In genomic region chr13:42283574-42283973, GRCh38 we compare ENCODE assay signal across 15 cellular contexts. TPM values are rescaled to one million over a fixed set of nuclear protein-coding genes. Genes with fewer than 3 reads are reported as not detected.
DNase-seq lines count a peak whose midpoint lies in the region; ATAC-seq and TF ChIP-seq lines count a peak whose summit lies in the region.
"Had no signal": no experiment of that assay in that cellular context is flagged by ENCODE, and none has a peak within 500 bp of the region (broad histone marks: within the 10 kb centered on the region; RNA-seq: fewer than 3 reads in every experiment).

No MANE protein-coding gene starts in this region.

- H2BK15ac ChIP-seq in IMR-90 (ENCODE audit: low read depth, low read length), result no peak overlapping the region
- no peak overlapping the region for H2BK15ac ChIP-seq in mesendoderm (replicated peaks; ENCODE audit: low read depth)

- ATAC-seq in IMR-90 (ENCODE audit: low read depth), result no peak
- no peak for ATAC-seq in psoas muscle
- ATAC-seq: stimulated activated memory B cell treated with anti-CD40 and anti-IgM and Interleukin-4, amounts not matched to agents 10 μg/mL and 1 μg/mL and 100 μg/mL, for 72 hours had no signal

- no peak for TF ChIP-seq CTCF in IMR-90 (conservative IDR thresholded peaks at IDR 0.05; ENCODE audit: low read depth, low read length)
- no peak for TF ChIP-seq CTCF in psoas muscle (IDR thresholded peaks at IDR 0.05)

- H4K20me1 ChIP-seq in IMR-90 (ENCODE audit: insufficient read depth, low read length), result peaks cover 10% of the 10 kb centered on the region; the same call in 1 of the 2 replicates

- no peak overlapping the region for H2BK20ac ChIP-seq in IMR-90 (ENCODE audit: low read depth, low read length)

- H3K4me2 ChIP-seq in IMR-90 (ENCODE audit: low read depth, low read length), result no peak overlapping the region
- H3K4me2 ChIP-seq in mesendoderm (ENCODE audit: low read length), result no peak overlapping the region

- no peaks in the 10 kb centered on the region for H3K27me3 ChIP-seq in IMR-90 (ENCODE audit: control insufficient read depth, insufficient read depth, low read length)
- H3K27me3 ChIP-seq in mesendoderm (ENCODE audit: insufficient read depth, low read length, poor library complexity), result no peaks in the 10 kb centered on the region
- no peaks in the 10 kb centered on the region for H3K27me3 ChIP-seq in psoas muscle (ENCODE audit: insufficient read depth in 3 of 3, low read length in 2 of 3)
- H3K27me3 ChIP-seq: ascending aorta, neutrophil had no signal

- intact Hi-C loops in IMR-90 (cut with micrococcal nuclease) (no loop called here), psoas muscle (cut with DNase I) (no loop called here), head of caudate nucleus (cut with DNase I) (no loop called here)

- H3K23ac ChIP-seq in IMR-90 (ENCODE audit: low read depth, low read length), result peak overlapping the region; percentile 20; the same call in 1 of the 2 replicates
- H3K23ac ChIP-seq in mesendoderm (ENCODE audit: low read length), result no peak overlapping the region

- H3K36me3 ChIP-seq in IMR-90 (ENCODE audit: control insufficient read depth, insufficient read depth, low read length), result peaks cover 4% of the 10 kb centered on the region
- no peaks in the 10 kb centered on the region for H3K36me3 ChIP-seq in mesendoderm (ENCODE audit: control insufficient read depth, insufficient read depth, low read length)
- peaks cover 0 to 21% of the 10 kb centered on the region in 2 donors for H3K36me3 ChIP-seq in psoas muscle (ENCODE audit: insufficient read depth in 1 of 2, low read depth in 1 of 2)

- H2AFZ ChIP-seq in IMR-90 (replicated peaks; ENCODE audit: low read length, poor library complexity), result no peak overlapping the region

- no TSS peak for BruUV-seq in IMR-90 (replicated peaks; lab: Mats Ljungman, UMichigan)

- CTCF ChIA-PET in IMR-90 (lab: Yijun Ruan, JAX), result no interaction called here

- no peak overlapping the region for H3K56ac ChIP-seq in IMR-90 (ENCODE audit: extremely low read depth, insufficient read depth, low read length)
- no peak overlapping the region for H3K56ac ChIP-seq in mesendoderm (ENCODE audit: low read length)

- TF ChIP-seq RAD21 in IMR-90 (IDR thresholded peaks at IDR 0.05; ENCODE audit: low read length), result no peak

- H3K9me3 ChIP-seq in IMR-90 (ENCODE audit: control insufficient read depth, insufficient read depth, low read length), result no peaks in the 10 kb centered on the region
- no peaks in the 10 kb centered on the region for H3K9me3 ChIP-seq in psoas muscle
- H3K9me3 ChIP-seq: ascending aorta, neutrophil had no signal

- H3K18ac ChIP-seq in IMR-90 (ENCODE audit: low read depth, low read length) (no peak overlapping the region), mesendoderm (ENCODE audit: low read length) (no peak overlapping the region)

- no peak overlapping the region for H4K5ac ChIP-seq in IMR-90 (ENCODE audit: low read depth, low read length)
- no peak overlapping the region for H4K5ac ChIP-seq in mesendoderm (ENCODE audit: low read length)

- H3K79me2 ChIP-seq in mesendoderm (ENCODE audit: control insufficient read depth, insufficient read depth, low read length), result peaks cover 6% of the 10 kb centered on the region

- no peak overlapping the region for H3K4ac ChIP-seq in IMR-90 (ENCODE audit: low read depth, low read length)
- no peak overlapping the region for H3K4ac ChIP-seq in mesendoderm (ENCODE audit: low read depth, low read length)

- H3K9ac ChIP-seq in IMR-90 (ENCODE audit: low read depth, low read length), result no peak overlapping the region
- H3K9ac ChIP-seq in mesendoderm (ENCODE audit: low read length), result no peak overlapping the region

- H2BK5ac ChIP-seq in IMR-90 (ENCODE audit: low read depth, low read length, poor library complexity, severe bottlenecking), result no peak overlapping the region
- no peak overlapping the region for H2BK5ac ChIP-seq in mesendoderm (ENCODE audit: low read length)

- no CpG with 5 or more reads among the region's 3 CpGs for WGBS in IMR-90 (ENCODE audit: extremely low coverage in 2 of 2, insufficient read length in 1 of 2), 2 experiments
- no CpG with 5 or more reads among the region's 3 CpGs for WGBS in mesendoderm (ENCODE audit: extremely low coverage, insufficient coverage, low lambda C conversion rate)
- 75 to 80% (median 77%) methylated on average over 3 of the region's 3 CpGs for WGBS in psoas muscle, 3 donors

- H2BK120ac ChIP-seq in IMR-90 (ENCODE audit: low read depth, low read length) (no peak overlapping the region), mesendoderm (ENCODE audit: low read depth, low read length) (no peak overlapping the region)

- H3K14ac ChIP-seq in IMR-90 (replicated peaks; ENCODE audit: low read depth, low read length), result no peak overlapping the region

- H3K9me1 ChIP-seq in IMR-90 (ENCODE audit: insufficient read depth, low read length), result no peaks in the 10 kb centered on the region; the same call in 1 of the 2 replicates

- no peak overlapping the region for H4K8ac ChIP-seq in IMR-90 (ENCODE audit: low read depth in 2 of 2, low read length in 2 of 2)
- no peak overlapping the region for H4K8ac ChIP-seq in mesendoderm (ENCODE audit: low read depth, low read length)

- dilution Hi-C loops in IMR-90 (cut with HindIII; ENCODE audit: low sequenced_read_pairs, unreplicated experiment), result no loop called here

- H3K4me1 ChIP-seq in IMR-90 (ENCODE audit: control insufficient read depth, insufficient read depth, low read length), result peaks cover 3% of the 10 kb centered on the region; the same call in 1 of the 2 replicates
- H3K4me1 ChIP-seq in mesendoderm (ENCODE audit: control insufficient read depth, low read depth, low read length), result peaks cover 3% of the 10 kb centered on the region
- H3K4me1 ChIP-seq in psoas muscle, result no peaks in the 10 kb centered on the region
- H3K4me1 ChIP-seq: ascending aorta had no signal

- DNase-seq in DMS153 treated with DMSO at 0.1 percent for 48 hours (lab: John Stamatoyannopoulos, UW; ENCODE audit: unreplicated experiment), result peak; percentile 59
- no peak for DNase-seq in IMR-90
- DNase-seq in NCI-H748 treated with DMSO at 0.1 percent for 48 hours (lab: John Stamatoyannopoulos, UW), result peak; percentile 69
- DNase-seq in mesendoderm, result peak; percentile 32
- DNase-seq in psoas muscle, result no peak
- no peak for DNase-seq in head of caudate nucleus
- DNase-seq in SW 1271 (lab: John Stamatoyannopoulos, UW), result no peak
- DNase-seq in CD1c-positive myeloid dendritic cell (ENCODE audit: extremely low spot score), result no peak
- DNase-seq: activated CD4-positive, alpha-beta T cell treated with anti-CD3 and anti-CD28 coated beads, Interleukin-2, amount 50 U/mL, for 48 hours; activated naive CD4-positive, alpha-beta T cell treated with anti-CD3 and anti-CD28 coated beads, Interleukin-2, amount 10 ng/mL, durations not matched to agents 7 days and 5 days; activated T-cell treated with anti-CD3 and anti-CD28 coated beads, Interleukin-2, amount 50 U/mL, for 24 hours; right cardiac atrium had no signal

- POLR2A ChIA-PET in IMR-90 (lab: Charles Lee; ENCODE audit: unreplicated experiment), result no interaction called here

- H4K91ac ChIP-seq in IMR-90 (ENCODE audit: insufficient read depth, low read depth, low read length), result no peak overlapping the region

- H2AK5ac ChIP-seq in IMR-90 (ENCODE audit: low read depth, low read length) (no peak overlapping the region), mesendoderm (ENCODE audit: low read length) (no peak overlapping the region)

- in situ Hi-C loops in IMR-90 (cut with MboI; ENCODE audit: low sequenced_read_pairs), result no loop called here

- H3K79me1 ChIP-seq in IMR-90 (ENCODE audit: low read depth in 1 of 2, low read length in 2 of 2) (peaks cover 21 to 30% of the 10 kb centered on the region in 2 experiments), mesendoderm (ENCODE audit: low read length) (peaks cover 4% of the 10 kb centered on the region)

- H3K27ac ChIP-seq in IMR-90 (ENCODE audit: insufficient read depth, low read length), result no peak overlapping the region
- H3K27ac ChIP-seq in mesendoderm (ENCODE audit: low read depth, low read length), result no peak overlapping the region
- no peak overlapping the region for H3K27ac ChIP-seq in psoas muscle
- H3K27ac ChIP-seq: ascending aorta, neutrophil had no signal

- H3K4me3 ChIP-seq in IMR-90 (ENCODE audit: insufficient read depth, low read depth, low read length), result no peak overlapping the region
- no peak overlapping the region for H3K4me3 ChIP-seq in mesendoderm (ENCODE audit: low read length)
- no peak overlapping the region for H3K4me3 ChIP-seq in psoas muscle
- H3K4me3 ChIP-seq: ascending aorta had no signal

- no peak overlapping the region for H2AK9ac ChIP-seq in IMR-90 (replicated peaks; ENCODE audit: low read depth, low read length, poor library complexity)

- TF ChIP-seq POLR2A in IMR-90 (IDR thresholded peaks at IDR 0.05; ENCODE audit: low read depth, low read length), result no peak

TF ChIP-seq in IMR-90, 13 proteins besides CTCF, POLR2A, EP300 and RAD21 (continues in another document):
- TF ChIP-seq RFX5 (IDR thresholded peaks at IDR 0.05; ENCODE audit: low read depth, low read length) (no peak), MAFK (IDR thresholded peaks at IDR 0.05; ENCODE audit: low read depth, low read length) (no peak), CEBPB (IDR thresholded peaks at IDR 0.05; ENCODE audit: low read depth, low read length) (no peak), SMC3 (IDR thresholded peaks at IDR 0.05; ENCODE audit: low read depth, low read length) (no peak), MAZ (IDR thresholded peaks at IDR 0.05; ENCODE audit: borderline replicate concordance, low read depth, low read length) (no peak), RCOR1 (IDR thresholded peaks at IDR 0.05; ENCODE audit: insufficient replicate concordance, low read length) (no peak), NFE2L2 (IDR thresholded peaks at IDR 0.05; ENCODE audit: low read depth, low read length) (no peak), BHLHE40 (IDR thresholded peaks at IDR 0.05; ENCODE audit: low read depth, low read length) (no peak)
- TF ChIP-seq, protein P1, sequence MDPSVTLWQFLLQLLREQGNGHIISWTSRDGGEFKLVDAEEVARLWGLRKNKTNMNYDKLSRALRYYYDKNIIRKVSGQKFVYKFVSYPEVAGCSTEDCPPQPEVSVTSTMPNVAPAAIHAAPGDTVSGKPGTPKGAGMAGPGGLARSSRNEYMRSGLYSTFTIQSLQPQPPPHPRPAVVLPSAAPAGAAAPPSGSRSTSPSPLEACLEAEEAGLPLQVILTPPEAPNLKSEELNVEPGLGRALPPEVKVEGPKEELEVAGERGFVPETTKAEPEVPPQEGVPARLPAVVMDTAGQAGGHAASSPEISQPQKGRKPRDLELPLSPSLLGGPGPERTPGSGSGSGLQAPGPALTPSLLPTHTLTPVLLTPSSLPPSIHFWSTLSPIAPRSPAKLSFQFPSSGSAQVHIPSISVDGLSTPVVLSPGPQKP (IDR thresholded peaks at IDR 0.05; ENCODE audit: borderline replicate concordance, low read depth, low read length), result no peak

RNA-seq across cellular contexts. Expression of gene AKAP11, which starts 11.6 kb away (rescaled TPM):
- 19.7 and 24.4 TPM in 2 replicates for total RNA-seq in IMR-90 (2012; rRNA removed)
- polyA plus RNA-seq in IMR-90 (2012; rRNA removed), result 6.4 and 8.0 TPM in 2 replicates
- 1.1 and 1.9 TPM in 2 replicates for polyA plus RNA-seq in IMR-90 (2012; cell fraction: cytosol; rRNA removed)
- 0.62 and 7.6 TPM in 2 replicates for polyA plus RNA-seq in IMR-90 (2012; cell fraction: nucleus; rRNA removed; ENCODE audit: low replicate concordance)
- polyA plus RNA-seq in mesendoderm (2013, experiment 1 of 2), result 5.9 TPM
- polyA plus RNA-seq in mesendoderm (2013, experiment 2 of 2), result 5.8 TPM
- 10 to 100 TPM; 12.0 to 17.7 (median 15.5) TPM for total RNA-seq in psoas muscle
- polyA plus RNA-seq in psoas muscle, result 10 to 100 TPM in 1 of 3 donors, 1 to 10 TPM in 2; 2.6 to 11.4 (median 2.7) TPM

Comparison
In these comparisons a context has a peak if more than half of its experiments do, and no peak if none do; other contexts are left out.
1. DNase-seq: peak in DMS153 treated with DMSO at 0.1 percent for 48 hours (single experiment), NCI-H748 treated with DMSO at 0.1 percent for 48 hours (single experiment) and mesendoderm (single experiment); none in IMR-90 (single experiment), psoas muscle (0 of 2), head of caudate nucleus (0 of 42), SW 1271 (0 of 2) and CD1c-positive myeloid dendritic cell (single experiment).